In genomic region chr7:88795553-88795952, GRCh38 we compare ENCODE assay signal across 28 cellular contexts. TPM values are rescaled to one million over a fixed set of nuclear protein-coding genes. Genes with fewer than 3 reads are reported as not detected.
"Had no signal": no experiment of that assay in that cellular context is flagged by ENCODE, and none has a peak within 500 bp of the region (broad histone marks: within the 10 kb centered on the region; RNA-seq: fewer than 3 reads in every experiment).

TSS of gene TEX47 (minus strand) at chr7:88795737. CDS start at chr7:88794942, 795 bp downstream.

- H3K27ac ChIP-seq: ascending aorta, gastrocnemius medialis, heart left ventricle, ovary, thyroid gland, uterus, VCaP had no signal

- H3K36me3 ChIP-seq: ascending aorta, gastrocnemius medialis, heart left ventricle, ovary, thyroid gland, uterus had no signal

- H3K36me3 Mint-ChIP-seq: immature natural killer cell; naive thymus-derived CD4-positive, alpha-beta T cell; stimulated activated naive B cell treated with anti-CD40 and anti-IgM and Interleukin-4, amounts not matched to agents 10 μg/mL and 1 μg/mL and 100 μg/mL, for 72 hours had no signal

- H3K4me3 Mint-ChIP-seq: activated T-cell treated with anti-CD3 and anti-CD28 coated beads, Interleukin-2, amount 50 U/mL, for 72 hours; immature natural killer cell; naive thymus-derived CD4-positive, alpha-beta T cell; stimulated activated naive B cell treated with anti-CD40 and anti-IgM and Interleukin-4, amounts not matched to agents 10 μg/mL and 1 μg/mL and 100 μg/mL, for 72 hours; T-helper 17 cell had no signal

- H3K27me3 ChIP-seq: ascending aorta, gastrocnemius medialis, heart left ventricle, ovary, thyroid gland, uterus had no signal

- H3K4me1 Mint-ChIP-seq: immature natural killer cell; naive thymus-derived CD4-positive, alpha-beta T cell; stimulated activated naive B cell treated with anti-CD40 and anti-IgM and Interleukin-4, amounts not matched to agents 10 μg/mL and 1 μg/mL and 100 μg/mL, for 72 hours; T-helper 17 cell had no signal

- ATAC-seq: activated T-cell treated with anti-CD3 and anti-CD28 coated beads, Interleukin-2, amount 50 U/mL, for 72 hours; esophagus mucosa; gastrocnemius medialis; heart left ventricle; naive thymus-derived CD4-positive, alpha-beta T cell; sciatic nerve; stimulated activated naive B cell treated with anti-CD40 and anti-IgM and Interleukin-4, amounts not matched to agents 10 μg/mL and 1 μg/mL and 100 μg/mL, for 72 hours; T-helper 17 cell had no signal

- H3K9me3 Mint-ChIP-seq: activated T-cell treated with anti-CD3 and anti-CD28 coated beads, Interleukin-2, amount 50 U/mL, for 72 hours; naive thymus-derived CD4-positive, alpha-beta T cell; stimulated activated naive B cell treated with anti-CD40 and anti-IgM and Interleukin-4, amounts not matched to agents 10 μg/mL and 1 μg/mL and 100 μg/mL, for 72 hours had no signal

- H3K9me3 ChIP-seq: ascending aorta, gastrocnemius medialis, heart left ventricle, ovary, thyroid gland, uterus had no signal

- H3K4me1 ChIP-seq: ascending aorta, gastrocnemius medialis, heart left ventricle, thyroid gland, uterus had no signal

- H3K27me3 Mint-ChIP-seq: stimulated activated naive B cell treated with anti-CD40 and anti-IgM and Interleukin-4, amounts not matched to agents 10 μg/mL and 1 μg/mL and 100 μg/mL, for 72 hours had no signal

- DNase-seq: activated CD4-positive, alpha-beta T cell treated with anti-CD3 and anti-CD28 coated beads, Interleukin-2, amount 50 U/mL, for 1 hour; activated CD4-positive, CD25-positive, alpha-beta regulatory T cell treated with anti-CD3 and anti-CD28 coated beads, Interleukin-2, amount 50 U/mL, for 72 hours; activated CD8-positive, alpha-beta memory T cell treated with anti-CD3 and anti-CD28 coated beads for 24 hours; activated effector memory CD4-positive, alpha-beta T cell treated with anti-CD3 and anti-CD28 coated beads, Interleukin-2, amount 50 U/mL, for 16 hours; activated naive CD4-positive, alpha-beta T cell treated with anti-CD3 and anti-CD28 coated beads, Interleukin-2, amount 50 U/mL, for 16 hours; activated T-cell treated with anti-CD3 and anti-CD28 coated beads, Interleukin-2, amount 50 U/mL, for 72 hours; cerebellar nuclear complex; cortex of kidney; gastrocnemius medialis; heart left ventricle; immature natural killer cell; mesendoderm; naive thymus-derived CD4-positive, alpha-beta T cell; ovary; stimulated activated CD4-positive, alpha-beta T cell treated with anti-CD3 and anti-CD28 coated beads, Interleukin-4, amount 100 ng/mL, for 24 hours; stimulated activated naive B cell treated with anti-CD40 and anti-IgM and Interleukin-4, amounts not matched to agents 10 μg/mL and 1 μg/mL and 100 μg/mL, for 72 hours; T-helper 17 cell; thyroid gland; uterus had no signal

- H3K27ac Mint-ChIP-seq: activated T-cell treated with anti-CD3 and anti-CD28 coated beads, Interleukin-2, amount 50 U/mL, for 72 hours; immature natural killer cell; naive thymus-derived CD4-positive, alpha-beta T cell; stimulated activated naive B cell treated with anti-CD40 and anti-IgM and Interleukin-4, amounts not matched to agents 10 μg/mL and 1 μg/mL and 100 μg/mL, for 72 hours; T-helper 17 cell had no signal

- H3K4me3 ChIP-seq: ascending aorta, gastrocnemius medialis, heart left ventricle, ovary, smooth muscle cell, thyroid gland, uterus had no signal

RNA-seq across cellular contexts. Expression of gene TEX47, which starts in this region (rescaled TPM):
- total RNA-seq: activated T-cell treated with anti-CD3 and anti-CD28 coated beads, Interleukin-2, amount 50 U/mL, for 72 hours; ascending aorta; esophagus mucosa; gastrocnemius medialis; heart left ventricle; lower leg skin; mucosa of gallbladder; naive thymus-derived CD4-positive, alpha-beta T cell; ovary; pulmonary artery endothelial cell; sciatic nerve; smooth muscle cell; T-helper 17 cell; uterus had no signal
- polyA plus RNA-seq: adipose tissue; heart left ventricle; immature natural killer cell; naive thymus-derived CD4-positive, alpha-beta T cell; ovary; smooth muscle cell had no signal
